In the genomic region with DNA sequence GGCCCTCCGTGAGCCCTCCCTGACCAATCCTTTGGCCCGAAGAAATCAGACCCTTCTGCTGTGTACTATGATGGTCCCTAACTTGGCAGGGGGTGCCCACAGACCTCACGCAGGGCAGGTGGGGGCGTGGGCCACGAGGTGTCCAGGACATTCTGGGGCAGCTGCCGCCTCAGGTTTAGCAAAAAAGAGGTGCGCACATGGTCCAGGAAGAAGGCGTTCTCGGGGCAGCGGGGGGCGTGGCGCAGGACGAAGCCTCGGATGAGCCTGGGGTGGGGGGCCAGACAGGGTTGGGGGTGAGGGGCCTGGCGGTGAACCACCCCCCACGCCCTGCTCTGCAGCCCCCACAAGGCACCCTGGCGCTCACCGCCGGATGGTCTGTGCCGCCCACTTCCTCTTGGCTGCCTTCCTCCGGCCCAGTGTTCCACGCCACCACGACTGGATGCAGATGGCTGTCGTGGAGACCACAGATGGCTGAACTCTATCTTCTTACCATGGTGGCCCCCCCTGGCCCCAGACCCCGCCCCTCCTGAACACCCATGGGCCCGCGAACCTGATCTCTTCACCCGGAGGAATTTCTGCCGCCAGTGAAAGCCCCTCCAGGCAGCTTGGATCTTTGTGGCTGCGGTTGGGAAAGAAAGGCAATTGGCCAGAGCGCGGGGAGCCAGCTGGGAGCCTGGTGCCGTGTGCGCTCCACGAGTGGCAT, we compare ENCODE assay signal across 25 cellular contexts.
"Had no signal": no experiment of that assay in that cellular context is flagged by ENCODE, and none has a peak within 500 bp of the region (broad histone marks: within the 10 kb centered on the region; RNA-seq: fewer than 3 reads in every experiment).

No MANE protein-coding gene starts in this region.

- H3K27ac ChIP-seq: SK-N-MC had no signal

- H3K9me3 Mint-ChIP-seq: activated T-cell treated with anti-CD3 and anti-CD28 coated beads, Interleukin-2, amount 50 U/mL, for 72 hours; activated T-helper 2 cell treated with anti-CD3 and anti-CD28 coated beads, Interferon-gamma antibody, Interleukin-2, Interleukin-4, amounts not matched to agents 10 μg/mL and 5 μg/mL and 100 μg/mL, durations not matched to agents 14 hours and 24 hours and 36 hours; T-helper 2 cell treated with Interferon-gamma antibody and Interleukin-4, amounts not matched to agents 5 μg/mL and 100 μg/mL, for 36 hours had no signal

- H3K4me3 ChIP-seq: breast epithelium, SK-N-MC had no signal

- ATAC-seq: activated CD4-positive, CD25-positive, alpha-beta regulatory T cell treated with anti-CD3 and anti-CD28 coated beads, Interleukin-2, amount 50 U/mL, for 24 hours; activated CD8-positive, alpha-beta T cell treated with anti-CD3 and anti-CD28 coated beads for 36 hours; activated T-cell treated with anti-CD3 and anti-CD28 coated beads, Interleukin-2, amount 50 U/mL, for 72 hours had no signal

- H3K4me3 Mint-ChIP-seq: activated CD8-positive, alpha-beta T cell treated with anti-CD3 and anti-CD28 coated beads for 36 hours; activated naive CD8-positive, alpha-beta T cell treated with anti-CD3 and anti-CD28 coated beads, Interleukin-2, amount 10 ng/mL, durations not matched to agents 7 days and 5 days; activated T-cell treated with anti-CD3 and anti-CD28 coated beads, Interleukin-2, amount 50 U/mL, for 72 hours; T-helper 2 cell treated with Interferon-gamma antibody and Interleukin-4, amounts not matched to agents 5 μg/mL and 100 μg/mL, for 36 hours had no signal

- H3K27me3 ChIP-seq: breast epithelium had no signal

- H3K27ac Mint-ChIP-seq: activated CD8-positive, alpha-beta T cell treated with anti-CD3 and anti-CD28 coated beads for 36 hours; activated naive CD8-positive, alpha-beta T cell treated with anti-CD3 and anti-CD28 coated beads, Interleukin-2, amount 10 ng/mL, durations not matched to agents 7 days and 5 days; activated T-cell treated with anti-CD3 and anti-CD28 coated beads, Interleukin-2, amount 50 U/mL, for 72 hours; activated T-helper 2 cell treated with anti-CD3 and anti-CD28 coated beads, Interferon-gamma antibody, Interleukin-2, Interleukin-4, amounts not matched to agents 10 μg/mL and 5 μg/mL and 100 μg/mL, durations not matched to agents 14 hours and 24 hours and 36 hours; T-helper 2 cell treated with Interferon-gamma antibody and Interleukin-4, amounts not matched to agents 5 μg/mL and 100 μg/mL, for 36 hours had no signal

- H3K4me1 ChIP-seq: breast epithelium had no signal

- DNase-seq: activated CD4-positive, alpha-beta T cell treated with anti-CD3 and anti-CD28 coated beads for 4 hours; activated CD8-positive, alpha-beta memory T cell treated with anti-CD3 and anti-CD28 coated beads, Interleukin-2, amount 50 U/mL, for 4 hours; activated CD8-positive, alpha-beta T cell treated with anti-CD3 and anti-CD28 coated beads for 36 hours; activated naive CD4-positive, alpha-beta T cell treated with anti-CD3 and anti-CD28 coated beads, Interleukin-2, amount 50 U/mL, for 16 hours; activated naive CD8-positive, alpha-beta T cell treated with anti-CD3 and anti-CD28 coated beads, Interleukin-2, amount 10 ng/mL, durations not matched to agents 7 days and 5 days; activated T-cell treated with anti-CD3 and anti-CD28 coated beads, Interleukin-2, amount 50 U/mL, for 72 hours; aorta; caudate nucleus; Karpas-422; MM.1S; NCI-H1048; NCI-H146; NCI-H187 treated with DMSO at 0.1 percent for 48 hours; NCI-H2081 treated with DMSO at 0.1 percent for 48 hours; NCI-H2171 treated with DMSO at 0.1 percent for 48 hours; NCI-H226; NCI-H526; NCI-H774; NK-92 treated with Interleukin-12 subunit alpha and Interleukin-12 subunit beta, amount 100 ng/mL, for 24 hours; T-helper 1 cell had no signal

- H3K9me3 ChIP-seq: breast epithelium had no signal
